In the genomic region with DNA sequence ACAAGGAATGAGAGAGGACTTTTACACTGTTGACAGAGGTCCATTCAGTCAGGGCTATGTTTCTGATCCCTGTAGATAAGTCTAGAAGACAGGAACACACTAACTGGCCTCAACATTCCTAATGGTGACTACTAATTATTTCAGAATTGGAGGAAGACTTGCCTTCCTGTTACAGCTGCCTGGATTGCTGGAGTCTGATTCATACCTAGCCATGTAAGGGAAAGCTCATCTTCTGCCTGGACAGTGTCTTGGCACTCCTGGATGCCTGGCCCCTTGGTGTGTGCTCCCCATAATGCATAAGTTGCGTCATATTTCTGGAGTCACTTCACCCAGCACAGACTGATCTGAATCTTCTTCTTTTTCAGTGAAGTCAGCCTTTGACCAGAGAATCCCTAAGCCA, we compare ENCODE assay signal across 15 cellular contexts.
DNase-seq lines count a peak whose midpoint lies in the region; TF ChIP-seq lines count a peak whose summit lies in the region.
"Had no signal": no experiment of that assay in that cellular context is flagged by ENCODE, and none has a peak within 500 bp of the region (broad histone marks: within the 10 kb centered on the region; RNA-seq: fewer than 3 reads in every experiment).

No MANE protein-coding gene starts in this region.

- CTCF ChIA-PET in SK-N-SH (lab: Yijun Ruan, JAX), result no interaction called here

- H3K4me1 ChIP-seq in SK-N-SH (ENCODE audit: control insufficient read depth in 1 of 2, insufficient read depth in 2 of 2, low read depth in 1 of 2, low read length in 1 of 2) (peaks cover 0 to 20% of the 10 kb centered on the region in 2 experiments; a peak in 2 of 4 replicates), thyroid gland (no peaks in the 10 kb centered on the region), transverse colon (no peaks in the 10 kb centered on the region)
- H3K4me1 ChIP-seq: left lung, upper lobe of right lung had no signal

- peaks cover 20% of the 10 kb centered on the region for H3F3A ChIP-seq in SK-N-SH (replicated peaks; ENCODE audit: insufficient read depth)

- no peaks in the 10 kb centered on the region for H3K27me3 Mint-ChIP-seq in progenitor cell of endocrine pancreas
- H3K27me3 Mint-ChIP-seq: naive thymus-derived CD4-positive, alpha-beta T cell had no signal

- H3K4me2 ChIP-seq in SK-N-SH, result no peak overlapping the region

- TF ChIP-seq CTCF in SK-N-SH (IDR thresholded peaks at IDR 0.05) (no peak), fibroblast of mammary gland (conservative IDR thresholded peaks at IDR 0.05; ENCODE audit: control insufficient read depth, insufficient read depth, low read depth, low read length) (no peak), thyroid gland (IDR thresholded peaks at IDR 0.05) (no peak), transverse colon (IDR thresholded peaks at IDR 0.05) (no peak), progenitor cell of endocrine pancreas (IDR thresholded peaks at IDR 0.05; ENCODE audit: unreplicated experiment) (no peak)

- no peak overlapping the region for H3K4me3 ChIP-seq in SK-N-SH (ENCODE audit: low read depth in 2 of 2, low read length in 1 of 2)
- H3K4me3 ChIP-seq in fibroblast of mammary gland (ENCODE audit: control insufficient read depth, low read depth, low read length), result no peak overlapping the region
- H3K4me3 ChIP-seq in thyroid gland (replicated peaks in 1 of 3), result no peak overlapping the region
- no peak overlapping the region for H3K4me3 ChIP-seq in transverse colon
- H3K4me3 ChIP-seq: cardiac muscle cell, left lung, upper lobe of right lung had no signal

- DNase-seq in GM04504 (ENCODE audit: low read depth), result peak; percentile 78
- DNase-seq in SK-N-SH, result no peak
- DNase-seq in fibroblast of mammary gland (ENCODE audit: low read depth), result peak; percentile 89
- peak; percentile 55 for DNase-seq in renal cortical epithelial cell (ENCODE audit: low read depth)
- DNase-seq in thyroid gland, result no peak
- DNase-seq in transverse colon, result no peak
- DNase-seq in NCI-H146 (lab: John Stamatoyannopoulos, UW), result no peak
- no peak for DNase-seq in progenitor cell of endocrine pancreas (ENCODE audit: low spot score, unreplicated experiment)
- DNase-seq: activated effector memory CD4-positive, alpha-beta T cell treated with Interleukin-2 at 50 U/mL for 16 hours; left lung; naive thymus-derived CD4-positive, alpha-beta T cell; retina; stimulated activated CD4-positive, alpha-beta T cell treated with anti-CD3 and anti-CD28 coated beads, Interleukin-4, amount 100 ng/mL, for 1 hour; upper lobe of right lung had no signal

- H3K4me1 Mint-ChIP-seq in progenitor cell of endocrine pancreas (ENCODE audit: low read depth), result peaks cover 12% of the 10 kb centered on the region

- intact Hi-C loops in thyroid gland (cut with DNase I), result no loop called here
- intact Hi-C loops in transverse colon (cut with DNase I; ENCODE audit: low total_unique reads), result no loop called here

- H2AFZ ChIP-seq in SK-N-SH (ENCODE audit: low read depth), result 0 out of 2 replicates have a peak overlapping the region, but pooled peaks have one; percentile 5

- no peaks in the 10 kb centered on the region for H3K9me2 ChIP-seq in SK-N-SH

- H3K9me3 ChIP-seq in SK-N-SH, result no peaks in the 10 kb centered on the region
- no peaks in the 10 kb centered on the region for H3K9me3 ChIP-seq in thyroid gland
- no peaks in the 10 kb centered on the region for H3K9me3 ChIP-seq in transverse colon
- H3K9me3 ChIP-seq: left lung, upper lobe of right lung had no signal

- POLR2A ChIA-PET in SK-N-SH (lab: Yijun Ruan, JAX), result no interaction called here

- H3K36me3 Mint-ChIP-seq in progenitor cell of endocrine pancreas (ENCODE audit: insufficient read depth), result no peaks in the 10 kb centered on the region
- H3K36me3 Mint-ChIP-seq: naive thymus-derived CD4-positive, alpha-beta T cell had no signal

- H3K27ac ChIP-seq in SK-N-SH (ENCODE audit: low read depth in 2 of 2, low read length in 1 of 2) (peak overlapping the region in 1 of 2 experiments; percentile 63; a peak in 2 of 4 replicates), thyroid gland (no peak overlapping the region), transverse colon (no peak overlapping the region)
- H3K27ac ChIP-seq: cardiac muscle cell, left lung, upper lobe of right lung had no signal

- H3K36me3 ChIP-seq in SK-N-SH (replicated peaks in 1 of 2; ENCODE audit: control insufficient read depth in 1 of 2, insufficient read depth in 2 of 2, low read length in 1 of 2), result no peaks in the 10 kb centered on the region
- no peaks in the 10 kb centered on the region for H3K36me3 ChIP-seq in thyroid gland
- no peaks in the 10 kb centered on the region for H3K36me3 ChIP-seq in transverse colon
- H3K36me3 ChIP-seq: cardiac muscle cell, left lung, upper lobe of right lung had no signal

- no peaks in the 10 kb centered on the region for H3K9me3 Mint-ChIP-seq in progenitor cell of endocrine pancreas (ENCODE audit: low read depth)
- H3K9me3 Mint-ChIP-seq: naive thymus-derived CD4-positive, alpha-beta T cell had no signal

- H3K27ac Mint-ChIP-seq in progenitor cell of endocrine pancreas, result no peak overlapping the region
- H3K27ac Mint-ChIP-seq: naive thymus-derived CD4-positive, alpha-beta T cell had no signal

- H3K27me3 ChIP-seq in SK-N-SH (ENCODE audit: insufficient read depth) (no peaks in the 10 kb centered on the region), thyroid gland (no peaks in the 10 kb centered on the region), transverse colon (no peaks in the 10 kb centered on the region)
- H3K27me3 ChIP-seq: left lung, upper lobe of right lung had no signal

- 43% methylated on average over 1 of the region's 1 CpG for WGBS in SK-N-SH (ENCODE audit: low lambda C conversion rate)
- 88% methylated on average over 1 of the region's 1 CpG for WGBS in thyroid gland, 2 donors
- WGBS in transverse colon (ENCODE audit: low coverage in 1 of 2), 2 donors, result 69 to 80% methylated on average over 1 of the region's 1 CpG

- H4K20me1 ChIP-seq in SK-N-SH (ENCODE audit: insufficient read depth), result no peaks in the 10 kb centered on the region

- TF ChIP-seq RAD21 in SK-N-SH (IDR thresholded peaks at IDR 0.05; ENCODE audit: low read length), result no peak

- H3K9ac ChIP-seq in SK-N-SH, result no peak overlapping the region

- TF ChIP-seq POLR2A in thyroid gland (IDR thresholded peaks at IDR 0.05) (no peak), transverse colon (IDR thresholded peaks at IDR 0.05) (no peak)

- TF ChIP-seq EP300 in SK-N-SH (IDR thresholded peaks at IDR 0.05; ENCODE audit: borderline replicate concordance in 1 of 2, low read depth in 1 of 2, low read length in 1 of 2) (peak in 1 of 2 experiments; percentile 78; a peak in 1 of 4 replicates), transverse colon (IDR thresholded peaks at IDR 0.05; ENCODE audit: low read depth) (no peak)

- in situ Hi-C loops in transverse colon (cut with MboI; ENCODE audit: low pct_ligation_motif_present in 1 of 4, low pct_unique_long_range_greater_than_20kb in 1 of 4, low sequenced_read_pairs in 3 of 4), result no loop called here

- H3K4me3 Mint-ChIP-seq in progenitor cell of endocrine pancreas (ENCODE audit: low read depth), result no peak overlapping the region
- H3K4me3 Mint-ChIP-seq: naive thymus-derived CD4-positive, alpha-beta T cell had no signal

- H3K79me2 ChIP-seq in SK-N-SH (ENCODE audit: insufficient read depth), result no peaks in the 10 kb centered on the region

TF ChIP-seq in SK-N-SH, 30 proteins besides CTCF, POLR2A, EP300 and RAD21 (continues in another document):
- TF ChIP-seq YY1 (IDR thresholded peaks at IDR 0.05; ENCODE audit: low read depth) (no peak), FOXM1 (IDR thresholded peaks at IDR 0.05; ENCODE audit: low read depth) (no peak), NFIC (IDR thresholded peaks at IDR 0.05; ENCODE audit: borderline replicate concordance) (peak; percentile 66; the same call in 1 of the 2 replicates), FOSL2 (IDR thresholded peaks at IDR 0.05; ENCODE audit: borderline replicate concordance, low read depth) (peak; percentile 64; the same call in 1 of the 2 replicates), JUND (IDR thresholded peaks at IDR 0.05) (peak; percentile 86), RCOR1 (IDR thresholded peaks at IDR 0.05; ENCODE audit: low read length) (no peak), ELF1 (IDR thresholded peaks at IDR 0.05) (no peak), GABPA (IDR thresholded peaks at IDR 0.05; ENCODE audit: low read depth) (no peak), TCF12 (IDR thresholded peaks at IDR 0.05) (peak; percentile 88), RFX5 (IDR thresholded peaks at IDR 0.05; ENCODE audit: low read length) (no peak)
- TF ChIP-seq, protein P1, sequence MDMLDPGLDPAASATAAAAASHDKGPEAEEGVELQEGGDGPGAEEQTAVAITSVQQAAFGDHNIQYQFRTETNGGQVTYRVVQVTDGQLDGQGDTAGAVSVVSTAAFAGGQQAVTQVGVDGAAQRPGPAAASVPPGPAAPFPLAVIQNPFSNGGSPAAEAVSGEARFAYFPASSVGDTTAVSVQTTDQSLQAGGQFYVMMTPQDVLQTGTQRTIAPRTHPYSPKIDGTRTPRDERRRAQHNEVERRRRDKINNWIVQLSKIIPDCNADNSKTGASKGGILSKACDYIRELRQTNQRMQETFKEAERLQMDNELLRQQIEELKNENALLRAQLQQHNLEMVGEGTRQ (IDR thresholded peaks at IDR 0.05; ENCODE audit: borderline replicate concordance, low read depth, low read length), result no peak
- TF ChIP-seq, protein P2, sequence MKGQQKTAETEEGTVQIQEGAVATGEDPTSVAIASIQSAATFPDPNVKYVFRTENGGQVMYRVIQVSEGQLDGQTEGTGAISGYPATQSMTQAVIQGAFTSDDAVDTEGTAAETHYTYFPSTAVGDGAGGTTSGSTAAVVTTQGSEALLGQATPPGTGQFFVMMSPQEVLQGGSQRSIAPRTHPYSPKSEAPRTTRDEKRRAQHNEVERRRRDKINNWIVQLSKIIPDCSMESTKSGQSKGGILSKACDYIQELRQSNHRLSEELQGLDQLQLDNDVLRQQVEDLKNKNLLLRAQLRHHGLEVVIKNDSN (IDR thresholded peaks at IDR 0.05; ENCODE audit: borderline replicate concordance, low read depth), result no peak
- TF ChIP-seq, protein P3, sequence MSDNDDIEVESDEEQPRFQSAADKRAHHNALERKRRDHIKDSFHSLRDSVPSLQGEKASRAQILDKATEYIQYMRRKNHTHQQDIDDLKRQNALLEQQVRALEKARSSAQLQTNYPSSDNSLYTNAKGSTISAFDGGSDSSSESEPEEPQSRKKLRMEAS (IDR thresholded peaks at IDR 0.05; ENCODE audit: low read depth), result 0 out of 2 replicates have a peak, but pooled peaks have one; percentile 32
- TF ChIP-seq, protein P4, sequence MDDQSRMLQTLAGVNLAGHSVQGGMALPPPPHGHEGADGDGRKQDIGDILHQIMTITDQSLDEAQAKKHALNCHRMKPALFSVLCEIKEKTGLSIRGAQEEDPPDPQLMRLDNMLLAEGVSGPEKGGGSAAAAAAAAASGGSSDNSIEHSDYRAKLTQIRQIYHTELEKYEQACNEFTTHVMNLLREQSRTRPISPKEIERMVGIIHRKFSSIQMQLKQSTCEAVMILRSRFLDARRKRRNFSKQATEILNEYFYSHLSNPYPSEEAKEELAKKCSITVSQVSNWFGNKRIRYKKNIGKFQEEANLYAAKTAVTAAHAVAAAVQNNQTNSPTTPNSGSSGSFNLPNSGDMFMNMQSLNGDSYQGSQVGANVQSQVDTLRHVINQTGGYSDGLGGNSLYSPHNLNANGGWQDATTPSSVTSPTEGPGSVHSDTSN (IDR thresholded peaks at IDR 0.05), result peak; percentile 74

Comparison
In these comparisons a context has a peak if more than half of its experiments do, and no peak if none do; other contexts are left out.
1. DNase-seq: peak in GM04504 (single experiment), fibroblast of mammary gland (single experiment) and renal cortical epithelial cell (single experiment); none in SK-N-SH (single experiment), thyroid gland (0 of 2), transverse colon (single experiment), NCI-H146 (single experiment) and progenitor cell of endocrine pancreas (single experiment).